In genomic region chr5:74539986-74540385, GRCh38 we compare ENCODE assay signal across 19 cellular contexts.
DNase-seq lines count a peak whose midpoint lies in the region; ATAC-seq and TF ChIP-seq lines count a peak whose summit lies in the region.
"Had no signal": no experiment of that assay in that cellular context is flagged by ENCODE, and none has a peak within 500 bp of the region (broad histone marks: within the 10 kb centered on the region; RNA-seq: fewer than 3 reads in every experiment).

No MANE protein-coding gene starts in this region.

- ATAC-seq in CD8-positive, alpha-beta T cell: no peak
- ATAC-seq in activated CD8-positive, alpha-beta T cell treated with anti-CD3 and anti-CD28 coated beads for 36 hours: no peak
- ATAC-seq in HG02763 (IDR thresholded peaks at IDR 0.05; ENCODE audit: unreplicated experiment): no peak
- ATAC-seq: HepG2, Right ventricle myocardium inferior had no signal

- H3K4me1 ChIP-seq in left ventricle myocardium inferior: peaks cover 38% of the 10 kb centered on the region
- peaks cover 0 to 14% of the 10 kb centered on the region in 2 donors for H3K4me1 ChIP-seq in right atrium auricular region
- no peaks in the 10 kb centered on the region for H3K4me1 ChIP-seq in CD8-positive, alpha-beta T cell (ENCODE audit: insufficient read depth, low read length)

- no peak overlapping the region for H3K4me3 ChIP-seq in left ventricle myocardium inferior
- H3K4me3 ChIP-seq in right atrium auricular region: no peak overlapping the region
- H3K4me3 ChIP-seq in CD8-positive, alpha-beta T cell (ENCODE audit: low read depth, low read length): no peak overlapping the region

- intact Hi-C loops in left ventricle myocardium inferior (cut with micrococcal nuclease): no loop called here
- intact Hi-C loops in CD8-positive, alpha-beta T cell (cut with DNase I, micrococcal nuclease): no loop called here
- intact Hi-C loops in activated CD8-positive, alpha-beta T cell treated with anti-CD3 and anti-CD28 coated beads for 36 hours (cut with micrococcal nuclease): no loop called here

- CTCF ChIA-PET in CD8-positive, alpha-beta T cell (lab: Charles Lee): no interaction called here
- CTCF ChIA-PET in activated CD8-positive, alpha-beta T cell treated with anti-CD3 and anti-CD28 coated beads for 36 hours (lab: Charles Lee): no interaction called here

- H3K27me3 Mint-ChIP-seq in mesothelial cell of epicardium (ENCODE audit: low read depth): no peaks in the 10 kb centered on the region
- H3K27me3 Mint-ChIP-seq in CD8-positive, alpha-beta T cell (ENCODE audit: low read depth): peaks cover 14% of the 10 kb centered on the region
- peaks cover 10% of the 10 kb centered on the region for H3K27me3 Mint-ChIP-seq in activated CD8-positive, alpha-beta T cell treated with anti-CD3 and anti-CD28 coated beads for 36 hours

- H3K9me3 ChIP-seq in left ventricle myocardium inferior (replicated peaks): peaks cover 4% of the 10 kb centered on the region
- peaks cover 0 to 3% of the 10 kb centered on the region in 2 donors for H3K9me3 ChIP-seq in right atrium auricular region
- H3K9me3 ChIP-seq in CD8-positive, alpha-beta T cell (ENCODE audit: low read length): no peaks in the 10 kb centered on the region

- H3K36me3 Mint-ChIP-seq in mesothelial cell of epicardium: no peaks in the 10 kb centered on the region
- H3K36me3 Mint-ChIP-seq in CD8-positive, alpha-beta T cell: no peaks in the 10 kb centered on the region
- H3K36me3 Mint-ChIP-seq in activated CD8-positive, alpha-beta T cell treated with anti-CD3 and anti-CD28 coated beads for 36 hours (ENCODE audit: low read depth): no peaks in the 10 kb centered on the region

- H3K4me1 Mint-ChIP-seq in mesothelial cell of epicardium: peaks cover 34% of the 10 kb centered on the region
- no peaks in the 10 kb centered on the region for H3K4me1 Mint-ChIP-seq in CD8-positive, alpha-beta T cell (ENCODE audit: low read depth)
- H3K4me1 Mint-ChIP-seq in activated CD8-positive, alpha-beta T cell treated with anti-CD3 and anti-CD28 coated beads for 36 hours (ENCODE audit: low read depth): no peaks in the 10 kb centered on the region

- DNase-seq in left ventricle myocardium inferior (no peak), right atrium auricular region (ENCODE audit: low spot score) (no peak), astrocyte of the hippocampus (ENCODE audit: low read depth, low spot score) (peak; percentile 23), mesothelial cell of epicardium (ENCODE audit: low spot score in 2 of 2, unreplicated experiment in 2 of 2) (no peak), MV-4-11 (lab: John Stamatoyannopoulos, UW) (no peak)
- DNase-seq in CD8-positive, alpha-beta T cell: no peak
- DNase-seq in activated CD8-positive, alpha-beta T cell treated with anti-CD3 and anti-CD28 coated beads for 36 hours: no peak
- DNase-seq: DMS79 treated with DMSO at 0.1 percent for 48 hours, H9, HFFc6, KBM-7, NCI-H1105, NCI-H2081, NCI-H2171 treated with DMSO at 0.1 percent for 48 hours, NCI-H524 treated with DMSO at 0.1 percent for 48 hours had no signal

- H3K36me3 ChIP-seq in left ventricle myocardium inferior (no peaks in the 10 kb centered on the region), right atrium auricular region (no peaks in the 10 kb centered on the region)
- no peaks in the 10 kb centered on the region for H3K36me3 ChIP-seq in CD8-positive, alpha-beta T cell (ENCODE audit: insufficient read depth, low read length)

- POLR2A ChIA-PET in CD8-positive, alpha-beta T cell (lab: Charles Lee): no interaction called here
- POLR2A ChIA-PET in activated CD8-positive, alpha-beta T cell treated with anti-CD3 and anti-CD28 coated beads for 36 hours (lab: Charles Lee): no interaction called here

- H3K27ac Mint-ChIP-seq in mesothelial cell of epicardium: peak overlapping the region; percentile 64
- no peak overlapping the region for H3K27ac Mint-ChIP-seq in CD8-positive, alpha-beta T cell
- no peak overlapping the region for H3K27ac Mint-ChIP-seq in activated CD8-positive, alpha-beta T cell treated with anti-CD3 and anti-CD28 coated beads for 36 hours

- H3K27ac ChIP-seq in left ventricle myocardium inferior (replicated peaks): peak overlapping the region; percentile 69
- H3K27ac ChIP-seq in right atrium auricular region: no peak overlapping the region
- H3K27ac ChIP-seq in CD8-positive, alpha-beta T cell (ENCODE audit: low read depth, low read length): no peak overlapping the region
- H3K27ac ChIP-seq: C4-2B had no signal

- TF ChIP-seq CTCF in left ventricle myocardium inferior (IDR thresholded peaks at IDR 0.05; ENCODE audit: borderline replicate concordance) (no peak), right atrium auricular region (IDR thresholded peaks at IDR 0.05) (no peak), mesothelial cell of epicardium (IDR thresholded peaks at IDR 0.05; ENCODE audit: unreplicated experiment) (no peak)
- TF ChIP-seq CTCF in CD8-positive, alpha-beta T cell (IDR thresholded peaks at IDR 0.05): no peak
- TF ChIP-seq CTCF in activated CD8-positive, alpha-beta T cell treated with anti-CD3 and anti-CD28 coated beads for 36 hours (IDR thresholded peaks at IDR 0.05): no peak

- H3K9me3 Mint-ChIP-seq in mesothelial cell of epicardium: peaks cover 3% of the 10 kb centered on the region
- no peaks in the 10 kb centered on the region for H3K9me3 Mint-ChIP-seq in CD8-positive, alpha-beta T cell
- H3K9me3 Mint-ChIP-seq in activated CD8-positive, alpha-beta T cell treated with anti-CD3 and anti-CD28 coated beads for 36 hours: no peaks in the 10 kb centered on the region

- H3K4me3 Mint-ChIP-seq in mesothelial cell of epicardium: no peak overlapping the region
- no peak overlapping the region for H3K4me3 Mint-ChIP-seq in CD8-positive, alpha-beta T cell
- no peak overlapping the region for H3K4me3 Mint-ChIP-seq in activated CD8-positive, alpha-beta T cell treated with anti-CD3 and anti-CD28 coated beads for 36 hours
- H3K4me3 Mint-ChIP-seq: H9, HFFc6 had no signal

- H3K27me3 ChIP-seq in left ventricle myocardium inferior (ENCODE audit: low read depth): peaks cover 5% of the 10 kb centered on the region
- H3K27me3 ChIP-seq in right atrium auricular region: no peaks in the 10 kb centered on the region
- H3K27me3 ChIP-seq in CD8-positive, alpha-beta T cell (ENCODE audit: insufficient read depth, low read length): no peaks in the 10 kb centered on the region
